ENCODE assay signal across 2 cellular contexts in genomic region chr9:122135529-122135859, GRCh38.
A peak's percentile ranks its signal among the peaks of the same experiment; 100 is the strongest.
TF ChIP-seq lines count a peak whose summit lies in the region.

No MANE protein-coding gene starts in this region.

TF ChIP-seq in GM23338, 12 proteins besides CTCF, POLR2A, EP300 and RAD21:
- TF ChIP-seq CREB1 (CRISPR knock-in tag; IDR thresholded peaks at IDR 0.05; ENCODE audit: low read depth) = no peak
- TF ChIP-seq, protein P1, sequence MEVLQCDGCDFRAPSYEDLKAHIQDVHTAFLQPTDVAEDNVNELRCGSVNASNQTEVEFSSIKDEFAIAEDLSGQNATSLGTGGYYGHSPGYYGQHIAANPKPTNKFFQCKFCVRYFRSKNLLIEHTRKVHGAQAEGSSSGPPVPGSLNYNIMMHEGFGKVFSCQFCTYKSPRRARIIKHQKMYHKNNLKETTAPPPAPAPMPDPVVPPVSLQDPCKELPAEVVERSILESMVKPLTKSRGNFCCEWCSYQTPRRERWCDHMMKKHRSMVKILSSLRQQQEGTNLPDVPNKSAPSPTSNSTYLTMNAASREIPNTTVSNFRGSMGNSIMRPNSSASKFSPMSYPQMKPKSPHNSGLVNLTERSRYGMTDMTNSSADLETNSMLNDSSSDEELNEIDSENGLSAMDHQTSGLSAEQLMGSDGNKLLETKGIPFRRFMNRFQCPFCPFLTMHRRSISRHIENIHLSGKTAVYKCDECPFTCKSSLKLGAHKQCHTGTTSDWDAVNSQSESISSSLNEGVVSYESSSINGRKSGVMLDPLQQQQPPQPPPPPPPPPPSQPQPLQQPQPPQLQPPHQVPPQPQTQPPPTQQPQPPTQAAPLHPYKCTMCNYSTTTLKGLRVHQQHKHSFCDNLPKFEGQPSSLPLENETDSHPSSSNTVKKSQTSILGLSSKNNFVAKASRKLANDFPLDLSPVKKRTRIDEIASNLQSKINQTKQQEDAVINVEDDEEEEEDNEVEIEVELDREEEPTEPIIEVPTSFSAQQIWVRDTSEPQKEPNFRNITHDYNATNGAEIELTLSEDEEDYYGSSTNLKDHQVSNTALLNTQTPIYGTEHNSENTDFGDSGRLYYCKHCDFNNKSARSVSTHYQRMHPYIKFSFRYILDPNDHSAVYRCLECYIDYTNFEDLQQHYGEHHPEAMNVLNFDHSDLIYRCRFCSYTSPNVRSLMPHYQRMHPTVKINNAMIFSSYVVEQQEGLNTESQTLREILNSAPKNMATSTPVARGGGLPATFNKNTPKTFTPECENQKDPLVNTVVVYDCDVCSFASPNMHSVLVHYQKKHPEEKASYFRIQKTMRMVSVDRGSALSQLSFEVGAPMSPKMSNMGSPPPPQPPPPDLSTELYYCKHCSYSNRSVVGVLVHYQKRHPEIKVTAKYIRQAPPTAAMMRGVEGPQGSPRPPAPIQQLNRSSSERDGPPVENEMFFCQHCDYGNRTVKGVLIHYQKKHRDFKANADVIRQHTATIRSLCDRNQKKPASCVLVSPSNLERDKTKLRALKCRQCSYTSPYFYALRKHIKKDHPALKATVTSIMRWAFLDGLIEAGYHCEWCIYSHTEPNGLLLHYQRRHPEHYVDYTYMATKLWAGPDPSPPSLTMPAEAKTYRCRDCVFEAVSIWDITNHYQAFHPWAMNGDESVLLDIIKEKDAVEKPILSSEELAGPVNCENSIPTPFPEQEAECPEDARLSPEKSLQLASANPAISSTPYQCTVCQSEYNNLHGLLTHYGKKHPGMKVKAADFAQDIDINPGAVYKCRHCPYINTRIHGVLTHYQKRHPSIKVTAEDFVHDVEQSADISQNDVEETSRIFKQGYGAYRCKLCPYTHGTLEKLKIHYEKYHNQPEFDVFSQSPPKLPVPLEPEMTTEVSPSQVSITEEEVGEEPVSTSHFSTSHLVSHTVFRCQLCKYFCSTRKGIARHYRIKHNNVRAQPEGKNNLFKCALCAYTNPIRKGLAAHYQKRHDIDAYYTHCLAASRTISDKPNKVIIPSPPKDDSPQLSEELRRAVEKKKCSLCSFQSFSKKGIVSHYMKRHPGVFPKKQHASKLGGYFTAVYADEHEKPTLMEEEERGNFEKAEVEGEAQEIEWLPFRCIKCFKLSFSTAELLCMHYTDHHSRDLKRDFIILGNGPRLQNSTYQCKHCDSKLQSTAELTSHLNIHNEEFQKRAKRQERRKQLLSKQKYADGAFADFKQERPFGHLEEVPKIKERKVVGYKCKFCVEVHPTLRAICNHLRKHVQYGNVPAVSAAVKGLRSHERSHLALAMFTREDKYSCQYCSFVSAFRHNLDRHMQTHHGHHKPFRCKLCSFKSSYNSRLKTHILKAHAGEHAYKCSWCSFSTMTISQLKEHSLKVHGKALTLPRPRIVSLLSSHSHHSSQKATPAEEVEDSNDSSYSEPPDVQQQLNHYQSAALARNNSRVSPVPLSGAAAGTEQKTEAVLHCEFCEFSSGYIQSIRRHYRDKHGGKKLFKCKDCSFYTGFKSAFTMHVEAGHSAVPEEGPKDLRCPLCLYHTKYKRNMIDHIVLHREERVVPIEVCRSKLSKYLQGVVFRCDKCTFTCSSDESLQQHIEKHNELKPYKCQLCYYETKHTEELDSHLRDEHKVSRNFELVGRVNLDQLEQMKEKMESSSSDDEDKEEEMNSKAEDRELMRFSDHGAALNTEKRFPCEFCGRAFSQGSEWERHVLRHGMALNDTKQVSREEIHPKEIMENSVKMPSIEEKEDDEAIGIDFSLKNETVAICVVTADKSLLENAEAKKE (CRISPR knock-in tag; IDR thresholded peaks at IDR 0.05) = no peak
- TF ChIP-seq JUNB (IDR thresholded peaks at IDR 0.05; ENCODE audit: unreplicated experiment) = no peak
- no peak for TF ChIP-seq ZNF331 (CRISPR knock-in tag; IDR thresholded peaks at IDR 0.05; ENCODE audit: low read depth)
- TF ChIP-seq NANOG (IDR thresholded peaks at IDR 0.05; ENCODE audit: borderline replicate concordance) = no peak
- TF ChIP-seq, protein P2, sequence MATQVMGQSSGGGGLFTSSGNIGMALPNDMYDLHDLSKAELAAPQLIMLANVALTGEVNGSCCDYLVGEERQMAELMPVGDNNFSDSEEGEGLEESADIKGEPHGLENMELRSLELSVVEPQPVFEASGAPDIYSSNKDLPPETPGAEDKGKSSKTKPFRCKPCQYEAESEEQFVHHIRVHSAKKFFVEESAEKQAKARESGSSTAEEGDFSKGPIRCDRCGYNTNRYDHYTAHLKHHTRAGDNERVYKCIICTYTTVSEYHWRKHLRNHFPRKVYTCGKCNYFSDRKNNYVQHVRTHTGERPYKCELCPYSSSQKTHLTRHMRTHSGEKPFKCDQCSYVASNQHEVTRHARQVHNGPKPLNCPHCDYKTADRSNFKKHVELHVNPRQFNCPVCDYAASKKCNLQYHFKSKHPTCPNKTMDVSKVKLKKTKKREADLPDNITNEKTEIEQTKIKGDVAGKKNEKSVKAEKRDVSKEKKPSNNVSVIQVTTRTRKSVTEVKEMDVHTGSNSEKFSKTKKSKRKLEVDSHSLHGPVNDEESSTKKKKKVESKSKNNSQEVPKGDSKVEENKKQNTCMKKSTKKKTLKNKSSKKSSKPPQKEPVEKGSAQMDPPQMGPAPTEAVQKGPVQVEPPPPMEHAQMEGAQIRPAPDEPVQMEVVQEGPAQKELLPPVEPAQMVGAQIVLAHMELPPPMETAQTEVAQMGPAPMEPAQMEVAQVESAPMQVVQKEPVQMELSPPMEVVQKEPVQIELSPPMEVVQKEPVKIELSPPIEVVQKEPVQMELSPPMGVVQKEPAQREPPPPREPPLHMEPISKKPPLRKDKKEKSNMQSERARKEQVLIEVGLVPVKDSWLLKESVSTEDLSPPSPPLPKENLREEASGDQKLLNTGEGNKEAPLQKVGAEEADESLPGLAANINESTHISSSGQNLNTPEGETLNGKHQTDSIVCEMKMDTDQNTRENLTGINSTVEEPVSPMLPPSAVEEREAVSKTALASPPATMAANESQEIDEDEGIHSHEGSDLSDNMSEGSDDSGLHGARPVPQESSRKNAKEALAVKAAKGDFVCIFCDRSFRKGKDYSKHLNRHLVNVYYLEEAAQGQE (IDR thresholded peaks at IDR 0.05; ENCODE audit: unreplicated experiment) = no peak
- no peak for TF ChIP-seq ZNF114 (CRISPR knock-in tag; IDR thresholded peaks at IDR 0.05)
- no peak for TF ChIP-seq POLR2AphosphoS5 (IDR thresholded peaks at IDR 0.05; ENCODE audit: low read depth)
- no peak for TF ChIP-seq STAT1 (IDR thresholded peaks at IDR 0.05; ENCODE audit: unreplicated experiment)
- TF ChIP-seq, protein P3, sequence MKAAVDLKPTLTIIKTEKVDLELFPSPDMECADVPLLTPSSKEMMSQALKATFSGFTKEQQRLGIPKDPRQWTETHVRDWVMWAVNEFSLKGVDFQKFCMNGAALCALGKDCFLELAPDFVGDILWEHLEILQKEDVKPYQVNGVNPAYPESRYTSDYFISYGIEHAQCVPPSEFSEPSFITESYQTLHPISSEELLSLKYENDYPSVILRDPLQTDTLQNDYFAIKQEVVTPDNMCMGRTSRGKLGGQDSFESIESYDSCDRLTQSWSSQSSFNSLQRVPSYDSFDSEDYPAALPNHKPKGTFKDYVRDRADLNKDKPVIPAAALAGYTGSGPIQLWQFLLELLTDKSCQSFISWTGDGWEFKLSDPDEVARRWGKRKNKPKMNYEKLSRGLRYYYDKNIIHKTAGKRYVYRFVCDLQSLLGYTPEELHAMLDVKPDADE (IDR thresholded peaks at IDR 0.05) = no peak
- TF ChIP-seq EZH2phosphoT487 (IDR thresholded peaks at IDR 0.05; ENCODE audit: unreplicated experiment) = no peak
- no peak for TF ChIP-seq EZH2 (IDR thresholded peaks at IDR 0.05; ENCODE audit: low read depth, unreplicated experiment)

TF ChIP-seq in K562, 482 proteins besides CTCF, POLR2A, EP300 and RAD21:
- TF ChIP-seq, protein P4, sequence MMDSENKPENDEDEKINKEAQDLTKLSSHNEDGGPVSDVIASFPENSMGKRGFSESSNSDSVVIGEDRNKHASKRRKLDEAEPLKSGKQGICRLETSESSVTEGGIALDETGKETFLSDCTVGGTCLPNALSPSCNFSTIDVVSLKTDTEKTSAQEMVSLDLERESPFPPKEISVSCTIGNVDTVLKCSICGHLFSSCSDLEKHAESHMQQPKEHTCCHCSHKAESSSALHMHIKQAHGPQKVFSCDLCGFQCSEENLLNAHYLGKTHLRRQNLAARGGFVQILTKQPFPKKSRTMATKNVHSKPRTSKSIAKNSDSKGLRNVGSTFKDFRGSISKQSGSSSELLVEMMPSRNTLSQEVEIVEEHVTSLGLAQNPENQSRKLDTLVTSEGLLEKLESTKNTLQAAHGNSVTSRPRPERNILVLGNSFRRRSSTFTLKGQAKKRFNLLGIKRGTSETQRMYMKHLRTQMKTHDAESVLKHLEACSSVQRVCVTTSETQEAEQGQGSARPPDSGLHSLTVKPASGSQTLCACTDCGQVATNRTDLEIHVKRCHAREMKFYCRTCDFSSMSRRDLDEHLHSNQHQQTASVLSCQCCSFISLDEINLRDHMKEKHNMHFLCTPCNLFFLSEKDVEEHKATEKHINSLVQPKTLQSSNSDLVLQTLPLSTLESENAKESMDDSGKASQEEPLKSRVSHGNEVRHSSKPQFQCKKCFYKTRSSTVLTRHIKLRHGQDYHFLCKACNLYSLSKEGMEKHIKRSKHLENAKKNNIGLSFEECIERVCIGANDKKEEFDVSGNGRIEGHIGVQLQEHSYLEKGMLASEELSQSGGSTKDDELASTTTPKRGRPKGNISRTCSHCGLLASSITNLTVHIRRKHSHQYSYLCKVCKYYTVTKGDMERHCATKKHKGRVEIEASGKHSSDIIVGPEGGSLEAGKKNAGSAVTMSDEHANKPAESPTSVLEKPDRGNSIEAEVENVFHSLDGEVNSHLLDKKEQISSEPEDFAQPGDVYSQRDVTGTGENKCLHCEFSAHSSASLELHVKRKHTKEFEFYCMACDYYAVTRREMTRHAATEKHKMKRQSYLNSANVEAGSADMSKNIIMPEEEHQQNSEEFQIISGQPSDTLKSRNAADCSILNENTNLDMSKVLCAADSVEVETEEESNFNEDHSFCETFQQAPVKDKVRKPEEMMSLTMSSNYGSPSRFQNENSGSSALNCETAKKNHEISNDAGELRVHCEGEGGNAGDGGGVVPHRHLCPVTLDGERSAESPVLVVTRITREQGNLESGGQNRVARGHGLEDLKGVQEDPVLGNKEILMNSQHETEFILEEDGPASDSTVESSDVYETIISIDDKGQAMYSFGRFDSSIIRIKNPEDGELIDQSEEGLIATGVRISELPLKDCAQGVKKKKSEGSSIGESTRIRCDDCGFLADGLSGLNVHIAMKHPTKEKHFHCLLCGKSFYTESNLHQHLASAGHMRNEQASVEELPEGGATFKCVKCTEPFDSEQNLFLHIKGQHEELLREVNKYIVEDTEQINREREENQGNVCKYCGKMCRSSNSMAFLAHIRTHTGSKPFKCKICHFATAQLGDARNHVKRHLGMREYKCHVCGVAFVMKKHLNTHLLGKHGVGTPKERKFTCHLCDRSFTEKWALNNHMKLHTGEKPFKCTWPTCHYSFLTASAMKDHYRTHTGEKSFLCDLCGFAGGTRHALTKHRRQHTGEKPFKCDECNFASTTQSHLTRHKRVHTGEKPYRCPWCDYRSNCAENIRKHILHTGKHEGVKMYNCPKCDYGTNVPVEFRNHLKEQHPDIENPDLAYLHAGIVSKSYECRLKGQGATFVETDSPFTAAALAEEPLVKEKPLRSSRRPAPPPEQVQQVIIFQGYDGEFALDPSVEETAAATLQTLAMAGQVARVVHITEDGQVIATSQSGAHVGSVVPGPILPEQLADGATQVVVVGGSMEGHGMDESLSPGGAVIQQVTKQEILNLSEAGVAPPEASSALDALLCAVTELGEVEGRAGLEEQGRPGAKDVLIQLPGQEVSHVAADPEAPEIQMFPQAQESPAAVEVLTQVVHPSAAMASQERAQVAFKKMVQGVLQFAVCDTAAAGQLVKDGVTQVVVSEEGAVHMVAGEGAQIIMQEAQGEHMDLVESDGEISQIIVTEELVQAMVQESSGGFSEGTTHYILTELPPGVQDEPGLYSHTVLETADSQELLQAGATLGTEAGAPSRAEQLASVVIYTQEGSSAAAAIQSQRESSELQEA (IDR thresholded peaks at IDR 0.05; ENCODE audit: low read depth) = no peak
- TF ChIP-seq, protein P5, sequence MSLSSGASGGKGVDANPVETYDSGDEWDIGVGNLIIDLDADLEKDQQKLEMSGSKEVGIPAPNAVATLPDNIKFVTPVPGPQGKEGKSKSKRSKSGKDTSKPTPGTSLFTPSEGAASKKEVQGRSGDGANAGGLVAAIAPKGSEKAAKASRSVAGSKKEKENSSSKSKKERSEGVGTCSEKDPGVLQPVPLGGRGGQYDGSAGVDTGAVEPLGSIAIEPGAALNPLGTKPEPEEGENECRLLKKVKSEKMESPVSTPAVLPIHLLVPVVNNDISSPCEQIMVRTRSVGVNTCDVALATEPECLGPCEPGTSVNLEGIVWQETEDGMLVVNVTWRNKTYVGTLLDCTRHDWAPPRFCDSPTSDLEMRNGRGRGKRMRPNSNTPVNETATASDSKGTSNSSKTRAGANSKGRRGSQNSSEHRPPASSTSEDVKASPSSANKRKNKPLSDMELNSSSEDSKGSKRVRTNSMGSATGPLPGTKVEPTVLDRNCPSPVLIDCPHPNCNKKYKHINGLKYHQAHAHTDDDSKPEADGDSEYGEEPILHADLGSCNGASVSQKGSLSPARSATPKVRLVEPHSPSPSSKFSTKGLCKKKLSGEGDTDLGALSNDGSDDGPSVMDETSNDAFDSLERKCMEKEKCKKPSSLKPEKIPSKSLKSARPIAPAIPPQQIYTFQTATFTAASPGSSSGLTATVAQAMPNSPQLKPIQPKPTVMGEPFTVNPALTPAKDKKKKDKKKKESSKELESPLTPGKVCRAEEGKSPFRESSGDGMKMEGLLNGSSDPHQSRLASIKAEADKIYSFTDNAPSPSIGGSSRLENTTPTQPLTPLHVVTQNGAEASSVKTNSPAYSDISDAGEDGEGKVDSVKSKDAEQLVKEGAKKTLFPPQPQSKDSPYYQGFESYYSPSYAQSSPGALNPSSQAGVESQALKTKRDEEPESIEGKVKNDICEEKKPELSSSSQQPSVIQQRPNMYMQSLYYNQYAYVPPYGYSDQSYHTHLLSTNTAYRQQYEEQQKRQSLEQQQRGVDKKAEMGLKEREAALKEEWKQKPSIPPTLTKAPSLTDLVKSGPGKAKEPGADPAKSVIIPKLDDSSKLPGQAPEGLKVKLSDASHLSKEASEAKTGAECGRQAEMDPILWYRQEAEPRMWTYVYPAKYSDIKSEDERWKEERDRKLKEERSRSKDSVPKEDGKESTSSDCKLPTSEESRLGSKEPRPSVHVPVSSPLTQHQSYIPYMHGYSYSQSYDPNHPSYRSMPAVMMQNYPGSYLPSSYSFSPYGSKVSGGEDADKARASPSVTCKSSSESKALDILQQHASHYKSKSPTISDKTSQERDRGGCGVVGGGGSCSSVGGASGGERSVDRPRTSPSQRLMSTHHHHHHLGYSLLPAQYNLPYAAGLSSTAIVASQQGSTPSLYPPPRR (CRISPR knock-in tag; IDR thresholded peaks at IDR 0.05; ENCODE audit: borderline replicate concordance) = no peak
- no peak for TF ChIP-seq TEAD1 (CRISPR knock-in tag; IDR thresholded peaks at IDR 0.05)
- TF ChIP-seq SMAD2 (IDR thresholded peaks at IDR 0.05; ENCODE audit: low read depth, low read length) = no peak
- no peak for TF ChIP-seq ZNF445 (CRISPR knock-in tag; IDR thresholded peaks at IDR 0.05; ENCODE audit: low read depth)
- no peak for TF ChIP-seq SAFB2 (IDR thresholded peaks at IDR 0.05; ENCODE audit: borderline replicate concordance, low read depth, low read length, severe bottlenecking)
- no peak for TF ChIP-seq CC2D1A (IDR thresholded peaks at IDR 0.05)
- TF ChIP-seq TCF15 (CRISPR knock-in tag; IDR thresholded peaks at IDR 0.05) = no peak
- TF ChIP-seq, protein P6, sequence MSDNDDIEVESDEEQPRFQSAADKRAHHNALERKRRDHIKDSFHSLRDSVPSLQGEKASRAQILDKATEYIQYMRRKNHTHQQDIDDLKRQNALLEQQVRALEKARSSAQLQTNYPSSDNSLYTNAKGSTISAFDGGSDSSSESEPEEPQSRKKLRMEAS (CRISPR knock-in tag; IDR thresholded peaks at IDR 0.05) = peak; percentile 30; the same call in 1 of the 2 replicates
- peak; percentile 89 for TF ChIP-seq ZNF121 (CRISPR knock-in tag; conservative IDR thresholded peaks at IDR 0.05)
- no peak for TF ChIP-seq MCM2 (IDR thresholded peaks at IDR 0.05; ENCODE audit: low read depth)
- TF ChIP-seq KLF13 (tag; IDR thresholded peaks at IDR 0.05; ENCODE audit: borderline replicate concordance, low read depth) = no peak
- TF ChIP-seq ZBTB17 (CRISPR knock-in tag; IDR thresholded peaks at IDR 0.05) = no peak
- TF ChIP-seq BRD9 (IDR thresholded peaks at IDR 0.05; ENCODE audit: low read depth, partially characterized antibody) = no peak
